8 cellular contexts compared by ENCODE assay signal in the genomic region with DNA sequence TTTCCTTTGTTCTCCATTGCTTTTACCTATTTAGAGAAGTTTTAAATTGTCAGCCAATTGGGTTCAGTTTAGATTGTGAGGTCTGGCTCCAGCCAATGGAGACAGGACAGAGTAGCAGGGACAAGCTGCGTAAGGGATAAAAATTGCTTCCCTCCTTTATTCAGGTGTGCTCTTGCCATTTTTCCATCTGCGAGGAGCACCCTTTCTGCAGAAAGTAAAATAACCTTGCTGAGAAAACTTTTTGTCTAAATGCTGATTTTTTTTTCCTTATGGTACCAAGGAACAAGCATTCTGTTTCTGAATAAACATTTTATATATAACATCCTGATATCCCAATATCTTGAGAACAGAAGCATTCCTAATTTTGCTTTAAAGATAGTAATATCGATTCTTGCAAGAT. TPM values are rescaled to one million over a fixed set of nuclear protein-coding genes. Genes with fewer than 3 reads are reported as not detected.
DNase-seq lines count a peak whose midpoint lies in the region; ATAC-seq, FAIRE-seq and TF ChIP-seq lines count a peak whose summit lies in the region.
"Not testable (repeated sequence)": the region's sequence is repeated elsewhere in the genome, so short reads cannot be mapped to it uniquely, and the experiment has no call there.

No MANE protein-coding gene starts in this region.

- FAIRE-seq in GM12878 (lab: Jason Lieb, UNC); K562 (lab: Jason Lieb, UNC); HepG2 (lab: Jason Lieb, UNC): not testable (repeated sequence)

- not testable (repeated sequence) for TF ChIP-seq RAD21 in HCT116 (IDR thresholded peaks at IDR 0.05; ENCODE audit: low read depth); GM12878 (IDR thresholded peaks at IDR 0.05; ENCODE audit: insufficient read depth, low read depth, low read length); K562 (CRISPR knock-in tag; conservative IDR thresholded peaks at IDR 0.05 in 1 of 2, IDR thresholded peaks at IDR 0.05 in 1 of 2); HepG2 (CRISPR knock-in tag; IDR thresholded peaks at IDR 0.05)

- not testable (repeated sequence) for TF ChIP-seq EP300 in GM12878 (IDR thresholded peaks at IDR 0.05; ENCODE audit: borderline replicate concordance in 1 of 2, control insufficient read depth in 1 of 2, low read depth in 2 of 2, low read length in 2 of 2); K562 (IDR thresholded peaks at IDR 0.05; ENCODE audit: low read length); HepG2 (IDR thresholded peaks at IDR 0.05; ENCODE audit: low read depth in 2 of 2, low read length in 2 of 2); HepG2 (CRISPR knock-in tag; IDR thresholded peaks at IDR 0.05; ENCODE audit: borderline replicate concordance)

- H3K79me2 ChIP-seq in HCT116 (ENCODE audit: insufficient read depth, low read length); GM12878 (ENCODE audit: control insufficient read depth, insufficient read depth, low read length); K562 (ENCODE audit: control insufficient read depth, insufficient read depth, low read length); hepatocyte; HepG2 (ENCODE audit: insufficient read depth, low read length): not testable (repeated sequence)

- intact Hi-C loops in HCT116 (cut with micrococcal nuclease); GM12878 (cut with micrococcal nuclease; ENCODE audit: unreplicated experiment); K562 (cut with micrococcal nuclease); HepG2 (cut with micrococcal nuclease; ENCODE audit: unreplicated experiment): not testable (repeated sequence)

- not testable (repeated sequence) for H3K9me2 ChIP-seq in HCT116 (ENCODE audit: insufficient read depth); hepatocyte (replicated peaks; ENCODE audit: insufficient read depth)

- DNase-seq in HCT116 (ENCODE audit: low read depth, low spot score); adipocyte (ENCODE audit: low read depth); GM12878 (ENCODE audit: low read depth, low spot score); K562 (ENCODE audit: extremely low read depth in 1 of 4, low spot score in 3 of 4); hepatocyte (ENCODE audit: low spot score); HepG2 (ENCODE audit: low spot score): not testable (repeated sequence)
- DNase-seq in KBM-7, result peak; percentile 10

- not testable (repeated sequence) for H2AFZ ChIP-seq in HCT116 (ENCODE audit: low read depth, low read length, poor library complexity, severe bottlenecking); GM12878 (ENCODE audit: control insufficient read depth, low read depth, low read length); K562 (ENCODE audit: low read depth, low read length); hepatocyte; HepG2 (ENCODE audit: low read length)

- H3K4me1 ChIP-seq in HCT116 (ENCODE audit: control insufficient read depth in 1 of 2, insufficient read depth in 2 of 2, low read length in 2 of 2) (peaks cover 4 to 12% of the 10 kb centered on the region in 2 experiments; a peak in 3 of 4 replicates), adipocyte (ENCODE audit: control insufficient read depth, insufficient read depth, low read length) (peaks cover 13% of the 10 kb centered on the region), hepatocyte (ENCODE audit: insufficient read depth) (peaks cover 27% of the 10 kb centered on the region), HepG2 (ENCODE audit: insufficient read depth, low read length) (peaks cover 13% of the 10 kb centered on the region; the same call in 1 of the 2 replicates)
- not testable (repeated sequence) for H3K4me1 ChIP-seq in HEK293 (ENCODE audit: control insufficient read depth, insufficient read depth, low read length); GM12878 (ENCODE audit: control insufficient read depth, insufficient read depth, low read length); K562 (replicated peaks in 1 of 2; ENCODE audit: control insufficient read depth in 2 of 2, insufficient read depth in 2 of 2, low read length in 2 of 2)

- peaks cover 11 to 18% of the 10 kb centered on the region in 2 experiments; a peak in 2 of 4 replicates for H3K9me3 ChIP-seq in HCT116 (ENCODE audit: control insufficient read depth in 1 of 2, insufficient read depth in 1 of 2, low read depth in 1 of 2, low read length in 2 of 2)
- not testable (repeated sequence) for H3K9me3 ChIP-seq in HEK293 (ENCODE audit: control insufficient read depth, insufficient read depth, low read depth, low read length); GM12878 (replicated peaks; ENCODE audit: control insufficient read depth, insufficient read depth, low read length); K562 (replicated peaks; ENCODE audit: control insufficient read depth, insufficient read depth, low read depth, low read length); hepatocyte (ENCODE audit: low read depth)
- H3K9me3 ChIP-seq in adipocyte (ENCODE audit: control insufficient read depth, low read length), result peaks cover 60% of the 10 kb centered on the region
- peaks cover 14% of the 10 kb centered on the region for H3K9me3 ChIP-seq in HepG2 (ENCODE audit: low read length)

- CTCF ChIA-PET in HCT116 (lab: Charles Lee), result interaction anchor here (1.4 kb wide), 1 partner anchor 16 kb away, joined by 7 read pairs; the partner anchor contains the start of gene OPTN
- CTCF ChIA-PET in HEK293 (lab: Yijun Ruan, JAX), result interaction anchor here (0.6 to 1.1 kb wide), 2 partner anchors 9 to 445 kb away, joined by 3 read pairs; no protein-coding TSS in a partner anchor
- CTCF ChIA-PET in GM12878 (lab: Yijun Ruan, JAX), result interaction anchor here (0.7 to 1.5 kb wide), 3 partner anchors 9 to 16 kb away, joined by 3 to 6 read pairs (median 4); partner anchors contain the start of gene OPTN
- CTCF ChIA-PET in K562 (lab: Yijun Ruan, JAX; ENCODE audit: low intra/inter-chr PET ratio); HepG2 (lab: Yijun Ruan, JAX; ENCODE audit: low intra/inter-chr PET ratio, low total read pairs): not testable (repeated sequence)

- not testable (repeated sequence) for H3K4me2 ChIP-seq in HCT116 (ENCODE audit: low read length); GM12878 (ENCODE audit: control insufficient read depth, insufficient read depth); K562 (ENCODE audit: insufficient read depth, low read length); hepatocyte; HepG2 (ENCODE audit: low read depth, low read length)

- in situ Hi-C loops in KBM-7 (cut with MboI; ENCODE audit: low pct_unique_long_range_greater_than_20kb, low sequenced_read_pairs); GM12878 (cut with MboI); HepG2 (cut with HindIII; ENCODE audit: extremely low pct_ligation_motif_present, low pct_unique_long_range_greater_than_20kb): not testable (repeated sequence)
- in situ Hi-C loops in K562 (cut with MboI), result loop anchor here (10.0 kb wide), 1 partner anchor 819 kb away; no protein-coding TSS in a partner anchor

- POLR2A ChIA-PET in HCT116 (lab: Charles Lee); HEK293 (lab: Yijun Ruan, JAX); GM12878 (lab: Charles Lee); K562 (lab: Yijun Ruan, JAX); HepG2 (lab: Yijun Ruan, JAX): not testable (repeated sequence)

- SMC1A ChIA-PET in GM12878 (lab: Charles Lee; ENCODE audit: uncharacterized antibody, unreplicated experiment), result not testable (repeated sequence)

- not testable (repeated sequence) for TF ChIP-seq CTCF in HCT116 (IDR thresholded peaks at IDR 0.05 in 2 of 3, conservative IDR thresholded peaks at IDR 0.05 in 1 of 3; ENCODE audit: borderline replicate concordance in 1 of 3, insufficient read depth in 1 of 3, low read depth in 2 of 3, low read length in 2 of 3); HEK293 (tag by site-specific recombination; IDR thresholded peaks at IDR 0.05); GM12878 (IDR thresholded peaks at IDR 0.05 in 2 of 3, conservative IDR thresholded peaks at IDR 0.05 in 1 of 3; ENCODE audit: control insufficient read depth in 2 of 3, extremely low read depth in 1 of 3, insufficient read depth in 1 of 3, low read depth in 3 of 3, low read length in 3 of 3); K562 (IDR thresholded peaks at IDR 0.05 in 2 of 3, conservative IDR thresholded peaks at IDR 0.05 in 1 of 3; ENCODE audit: insufficient read depth in 2 of 3, low read depth in 1 of 3, low read length in 3 of 3); hepatocyte (IDR thresholded peaks at IDR 0.05; ENCODE audit: poor library complexity); HepG2 (CRISPR knock-in tag; IDR thresholded peaks at IDR 0.05)

- not testable (repeated sequence) for H3K27me3 ChIP-seq in HCT116 (ENCODE audit: insufficient read depth, low read length); adipocyte (replicated peaks; ENCODE audit: control insufficient read depth, insufficient read depth, low read length); GM12878 (replicated peaks in 1 of 2; ENCODE audit: control insufficient read depth in 2 of 2, insufficient read depth in 2 of 2, low read length in 1 of 2); hepatocyte; HepG2 (ENCODE audit: control insufficient read depth in 1 of 2, insufficient read depth in 2 of 2, low read length in 2 of 2)
- H3K27me3 ChIP-seq in K562 (ENCODE audit: control insufficient read depth in 2 of 2, insufficient read depth in 2 of 2, low read length in 2 of 2), result peaks cover 10 to 13% of the 10 kb centered on the region in 2 experiments; a peak in 4 of 5 replicates

- not testable (repeated sequence) for ATAC-seq in HCT116, GM12878, K562, HepG2

- H3K4me3 ChIP-seq in HCT116 (replicated peaks in 1 of 2; ENCODE audit: low read depth in 1 of 2, low read length in 2 of 2); HEK293 (ENCODE audit: low read depth, low read length); GM12878; K562; hepatocyte; HepG2 (replicated peaks in 1 of 3; ENCODE audit: insufficient read depth in 1 of 3, low read depth in 2 of 3, low read length in 3 of 3): not testable (repeated sequence)
- H3K4me3 ChIP-seq in adipocyte (ENCODE audit: low read length), result peak overlapping the region; percentile 27

- H3K36me3 ChIP-seq in HCT116 (ENCODE audit: control insufficient read depth in 1 of 2, insufficient read depth in 2 of 2, low read length in 2 of 2); HEK293 (ENCODE audit: control insufficient read depth in 2 of 2, insufficient read depth in 1 of 2, low read length in 2 of 2); adipocyte (ENCODE audit: control insufficient read depth, insufficient read depth, low read length, severe bottlenecking); GM12878 (ENCODE audit: control insufficient read depth in 2 of 2, insufficient read depth in 2 of 2, low read length in 1 of 2); K562 (ENCODE audit: control insufficient read depth, insufficient read depth, low read length); hepatocyte (replicated peaks; ENCODE audit: insufficient read depth, low read depth); HepG2 (replicated peaks in 1 of 2; ENCODE audit: control insufficient read depth in 1 of 2, insufficient read depth in 2 of 2, low read length in 2 of 2): not testable (repeated sequence)

- not testable (repeated sequence) for BruUV-seq in HCT116 (replicated peaks; lab: Mats Ljungman, UMichigan); GM12878 (replicated peaks; lab: Mats Ljungman, UMichigan); K562 (replicated peaks; lab: Mats Ljungman, UMichigan); HepG2 (replicated peaks; lab: Mats Ljungman, UMichigan)

- not testable (repeated sequence) for H3K9me1 ChIP-seq in K562 (ENCODE audit: control insufficient read depth, insufficient read depth, low read length)

- 64% methylated on average over 3 of the region's 3 CpGs for WGBS in GM12878 (ENCODE audit: insufficient coverage, insufficient replicate concordance, low lambda C conversion rate, missing lambda C conversion rate)
- WGBS in K562 (ENCODE audit: insufficient coverage, low coverage, missing lambda C conversion rate), result 5% methylated on average over 3 of the region's 3 CpGs
- WGBS in hepatocyte (ENCODE audit: low lambda C conversion rate, missing lambda C conversion rate), result 91% methylated on average over 3 of the region's 3 CpGs
- WGBS in HepG2 (ENCODE audit: low lambda C conversion rate), result 16% methylated on average over 3 of the region's 3 CpGs

- not testable (repeated sequence) for TF ChIP-seq POLR2A in HCT116 (IDR thresholded peaks at IDR 0.05; ENCODE audit: borderline replicate concordance, extremely low read depth, insufficient read depth, insufficient read length); GM12878 (IDR thresholded peaks at IDR 0.05; ENCODE audit: low read depth, low read length); K562 (conservative IDR thresholded peaks at IDR 0.05); HepG2 (IDR thresholded peaks at IDR 0.05; ENCODE audit: insufficient read depth in 1 of 2, low read depth in 2 of 2, low read length in 2 of 2)

- RAD21 ChIA-PET in HCT116 (lab: Charles Lee; ENCODE audit: low non-redundant PET in 1 of 2, low total read pairs in 2 of 2, uncharacterized antibody in 2 of 2, unreplicated experiment in 2 of 2), result interaction anchor here in 1 of 2 experiments (1.2 kb wide), 1 partner anchor 16 kb away, joined by 7 read pairs; the partner anchor contains the start of gene OPTN
- RAD21 ChIA-PET in GM12878 (lab: Charles Lee; ENCODE audit: unreplicated experiment), result interaction anchor here (1.1 kb wide), 1 partner anchor 16 kb away, joined by 6 read pairs; the partner anchor contains the start of gene OPTN

- not testable (repeated sequence) for H4K20me1 ChIP-seq in HCT116 (ENCODE audit: insufficient read depth); GM12878 (ENCODE audit: control insufficient read depth, insufficient read depth); K562 (replicated peaks; ENCODE audit: control insufficient read depth, insufficient read depth, low read length); hepatocyte (ENCODE audit: insufficient read depth, poor library complexity, severe bottlenecking); HepG2 (ENCODE audit: insufficient read depth, low read length)

- H3K9ac ChIP-seq in HCT116 (ENCODE audit: low read length); adipocyte (ENCODE audit: low read length); GM12878 (ENCODE audit: control insufficient read depth, insufficient read depth, low read length); K562 (ENCODE audit: insufficient read depth in 1 of 2, low read depth in 2 of 2, low read length in 2 of 2); HepG2 (ENCODE audit: insufficient read depth, low read depth, low read length): not testable (repeated sequence)

- not testable (repeated sequence) for H3K27ac ChIP-seq in HCT116 (ENCODE audit: low read depth, low read length); HEK293 (ENCODE audit: extremely low read depth, low read depth, low read length); GM12878 (ENCODE audit: control insufficient read depth, insufficient read depth); K562 (ENCODE audit: extremely low read depth, low read depth, low read length); HepG2 (ENCODE audit: extremely low read length, insufficient read depth, low read length)
- H3K27ac ChIP-seq in hepatocyte, result peak overlapping the region; percentile 32

RNA-seq across cellular contexts. Expression of gene OPTN, which starts 16.3 kb away (rescaled TPM):
- total RNA-seq in HCT116 (2021; ENCODE audit: unreplicated experiment) (17.0 TPM), GM12878 (2014; rRNA removed) (20.0 and 26.9 TPM in 2 replicates), GM12878 (2014; rRNA removed; fragmentation: Illumina TruSeq; extraction: Trizol) (25.0 and 28.1 TPM in 2 replicates), GM12878 (2021) (34.0 and 34.8 TPM in 2 replicates), K562 (2014; rRNA removed) (5.8 and 6.0 TPM in 2 replicates), K562 (2014; rRNA removed; fragmentation: Illumina TruSeq; extraction: Trizol) (4.7 and 4.8 TPM in 2 replicates), K562 (2015; rRNA removed; fragmentation: Illumina TruSeq; extraction: Trizol) (3.0 and 3.4 TPM in 2 replicates), K562 (2021) (5.3 and 6.8 TPM in 2 replicates), hepatocyte (48.7 and 51.0 TPM in 2 replicates), HepG2 (2016; rRNA removed; fragmentation: Illumina TruSeq; extraction: Trizol) (13.4 and 16.9 TPM in 2 replicates)
- polyA plus RNA-seq in HCT116 (2012), result 29.3 and 35.5 TPM in 2 replicates
- 38.6 and 39.9 TPM in 2 replicates for total RNA-seq in GM12878 (2013; cell fraction: nucleolus; rRNA removed)
- 21.7 TPM for polyA plus RNA-seq in GM12878 (2011; ENCODE audit: low read depth)
- polyA plus RNA-seq in GM12878 (2011; rRNA removed) (42.4 and 52.7 TPM in 2 replicates), GM12878 (2014; fragmentation: Illumina TruSeq; extraction: Trizol) (26.1 and 28.1 TPM in 2 replicates), GM12878 (2014; fragmentation: Nextera tagmentation; extraction: Ambion mirVana) (10 to 100 TPM; 15.2 to 22.3 TPM), GM12878 (2014; rRNA removed) (20.2 and 25.9 TPM in 2 replicates), GM12878 (2016; fragmentation: Nextera tagmentation; extraction: Ambion mirVana) (10 to 100 TPM; 30.6 to 32.3 TPM), K562 (2011; rRNA removed) (4.6 and 5.0 TPM in 2 replicates), K562 (2014; fragmentation: Illumina TruSeq; extraction: Trizol) (5.2 and 5.3 TPM in 2 replicates), K562 (2014; fragmentation: Nextera tagmentation; extraction: Ambion mirVana) (1 to 10 TPM; 2.2 to 2.4 TPM), K562 (2014; rRNA removed) (4.1 and 5.1 TPM in 2 replicates), hepatocyte (79.4 and 84.6 TPM in 2 replicates), HepG2 (2011; rRNA removed) (46.6 and 48.0 TPM in 2 replicates)
- polyA plus RNA-seq in GM12878 (2011; cell fraction: cytosol; rRNA removed), result 15.6 and 19.0 TPM in 2 replicates
- 30.3 and 34.8 TPM in 2 replicates for polyA plus RNA-seq in GM12878 (2011; cell fraction: nucleus; rRNA removed)
- polyA plus RNA-seq in GM12878 (2012), result 42.8 and 49.7 TPM in 2 replicates
- polyA minus RNA-seq in GM12878 (2011; rRNA and poly(A)+ RNA removed), result 20.2 and 33.3 TPM in 2 replicates
- polyA minus RNA-seq in GM12878 (2011; cell fraction: cytosol; rRNA and poly(A)+ RNA removed), result 8.3 and 8.8 TPM in 2 replicates
- 12.0 and 16.3 TPM in 2 replicates for polyA minus RNA-seq in GM12878 (2011; cell fraction: nucleus; rRNA and poly(A)+ RNA removed)
- 3.1 and 10.3 TPM in 2 replicates for total RNA-seq in K562 (2011; cell fraction: chromatin; rRNA removed; ENCODE audit: low replicate concordance)
- 1.6 and 1.7 TPM in 2 replicates for total RNA-seq in K562 (2011; cell fraction: nucleolus; rRNA removed)
- 3.6 and 8.3 TPM in 2 replicates for total RNA-seq in K562 (2011; cell fraction: nucleoplasm; rRNA removed)
- 0.79 and 1.8 TPM in 2 replicates for polyA plus RNA-seq in K562 (2011; cell fraction: cytosol; rRNA removed)
- polyA plus RNA-seq in K562 (2011; cell fraction: nucleus; rRNA removed), result 3.9 and 4.8 TPM in 2 replicates
- polyA plus RNA-seq in K562 (2012), result 13.6 and 29.9 TPM in 2 replicates
- polyA minus RNA-seq in K562 (2011; rRNA and poly(A)+ RNA removed), result 5.0 and 5.8 TPM in 2 replicates
- 1.9 and 4.8 TPM in 2 replicates for polyA minus RNA-seq in K562 (2011; cell fraction: cytosol; rRNA and poly(A)+ RNA removed)
- polyA minus RNA-seq in K562 (2011; cell fraction: nucleus; rRNA and poly(A)+ RNA removed), result 1.3 and 2.6 TPM in 2 replicates
- 11.6 and 11.9 TPM in 2 replicates for total RNA-seq in HepG2 (2016; cell fraction: cytosol; rRNA removed; fragmentation: Illumina TruSeq; extraction: Trizol; ENCODE audit: low read depth)
- total RNA-seq in HepG2 (2016; cell fraction: insoluble cytoplasmic fraction; rRNA removed; fragmentation: Illumina TruSeq; extraction: Trizol), result 13.1 and 15.3 TPM in 2 replicates
- 17.8 and 18.8 TPM in 2 replicates for total RNA-seq in HepG2 (2016; cell fraction: membrane; rRNA removed; fragmentation: Illumina TruSeq; extraction: Trizol)
- total RNA-seq in HepG2 (2016; cell fraction: nucleus; rRNA removed; fragmentation: Illumina TruSeq; extraction: Trizol), result 6.5 and 7.6 TPM in 2 replicates
- polyA plus RNA-seq in HepG2 (2011; cell fraction: cytosol; rRNA removed), result 19.2 and 26.0 TPM in 2 replicates
- polyA plus RNA-seq in HepG2 (2011; cell fraction: nucleus; rRNA removed), result 19.2 and 23.7 TPM in 2 replicates
- 114 and 116 TPM in 2 replicates for polyA plus RNA-seq in HepG2 (2012)
- 18.1 and 18.2 TPM in 2 replicates for polyA plus RNA-seq in HepG2 (2016; cell fraction: cytosol; fragmentation: Illumina TruSeq; extraction: Trizol; ENCODE audit: low read depth)
- polyA plus RNA-seq in HepG2 (2016; cell fraction: insoluble cytoplasmic fraction; fragmentation: Illumina TruSeq; extraction: Trizol; ENCODE audit: low read depth), result 18.4 and 22.2 TPM in 2 replicates
- polyA plus RNA-seq in HepG2 (2016; cell fraction: membrane; fragmentation: Illumina TruSeq; extraction: Trizol; ENCODE audit: low read depth), result 19.3 and 20.2 TPM in 2 replicates
- 16.6 and 18.0 TPM in 2 replicates for polyA plus RNA-seq in HepG2 (2016; cell fraction: nucleus; fragmentation: Illumina TruSeq; extraction: Trizol; ENCODE audit: insufficient read depth, low read depth)
- 20.0 and 23.0 TPM in 2 replicates for polyA minus RNA-seq in HepG2 (2011; rRNA and poly(A)+ RNA removed; ENCODE audit: low replicate concordance)
- polyA minus RNA-seq in HepG2 (2011; cell fraction: cytosol; rRNA and poly(A)+ RNA removed), result 12.0 and 26.7 TPM in 2 replicates
- polyA minus RNA-seq in HepG2 (2011; cell fraction: nucleus; rRNA and poly(A)+ RNA removed), result 34.8 and 39.0 TPM in 2 replicates
